Comparison of ENCODE assay signal across 23 cellular contexts in the genomic region with DNA sequence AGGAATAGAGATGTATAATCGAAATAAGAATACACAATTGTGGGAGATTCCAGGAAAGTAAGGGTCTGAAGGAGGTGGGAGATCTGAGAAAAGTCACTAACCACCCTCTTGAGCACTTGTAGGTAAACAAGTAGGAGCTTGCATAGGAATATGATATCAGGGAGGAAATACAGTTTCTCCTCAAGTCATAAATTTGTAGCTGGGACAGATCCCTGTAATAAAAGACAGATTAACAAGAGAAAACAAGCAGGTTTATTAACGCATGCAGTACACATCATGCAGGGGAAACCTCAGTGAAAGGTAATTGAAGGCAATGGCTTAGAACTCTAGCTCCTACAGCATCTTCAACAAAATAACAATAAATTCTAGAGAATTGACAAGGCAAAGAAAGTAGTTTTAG.
"Had no signal": no experiment of that assay in that cellular context is flagged by ENCODE, and none has a peak within 500 bp of the region (broad histone marks: within the 10 kb centered on the region; RNA-seq: fewer than 3 reads in every experiment).

No MANE protein-coding gene starts in this region.

- ATAC-seq: natural killer cell; pancreas; psoas muscle; right cardiac atrium; right lobe of liver; stimulated activated effector memory CD8-positive, alpha-beta T cell treated with anti-CD3 and anti-CD28 coated beads, Interleukin-12 subunit alpha, Interleukin-12 subunit beta, amount 100 ng/mL, for 72 hours; stimulated activated naive B cell treated with anti-CD40 and anti-IgM and Interleukin-4, amounts not matched to agents 10 μg/mL and 1 μg/mL and 100 μg/mL, for 72 hours had no signal

- H3K4me3 ChIP-seq: pancreas, psoas muscle, right lobe of liver, sigmoid colon, stomach, thoracic aorta, thyroid gland, tibial nerve, upper lobe of left lung, vagina had no signal

- DNase-seq: natural killer cell; nucleus accumbens; pancreas; posterior cingulate gyrus; psoas muscle; right cardiac atrium; right lobe of liver; sigmoid colon; small intestine; stimulated activated CD4-positive, alpha-beta T cell treated with anti-CD3 and anti-CD28 coated beads, Interleukin-15, amount 100 ng/mL, for 24 hours; stimulated activated CD4-positive, alpha-beta T cell treated with anti-CD3 and anti-CD28 coated beads, Interleukin-2, amount 100 ng/mL, for 24 hours; stimulated activated CD4-positive, alpha-beta T cell treated with anti-CD3 and anti-CD28 coated beads, Interleukin-2, amount 100 ng/mL, for 48 hours; stimulated activated CD4-positive, alpha-beta T cell treated with anti-CD3 and anti-CD28 coated beads, Interleukin-4, amount 100 ng/mL, for 24 hours; stimulated activated naive B cell treated with anti-CD40 and anti-IgM and Interleukin-4, amounts not matched to agents 10 μg/mL and 1 μg/mL and 100 μg/mL, for 72 hours; stimulated activated naive CD4-positive, alpha-beta T cell treated with Interleukin-2 at 50 U/mL for 16 hours; stomach; thyroid gland; trophoblast cell; upper lobe of left lung had no signal
